Comparison of ENCODE assay signal across 14 cellular contexts in genomic region chr14:61358812-61359211, GRCh38. TPM values are rescaled to one million over a fixed set of nuclear protein-coding genes. Genes with fewer than 3 reads are reported as not detected.
DNase-seq lines count a peak whose midpoint lies in the region; ATAC-seq and TF ChIP-seq lines count a peak whose summit lies in the region.
"Had no signal": no experiment of that assay in that cellular context is flagged by ENCODE, and none has a peak within 500 bp of the region (broad histone marks: within the 10 kb centered on the region; RNA-seq: fewer than 3 reads in every experiment).

No MANE protein-coding gene starts in this region.

- H3K4me1 ChIP-seq in parathyroid adenoma, result peaks cover 6% of the 10 kb centered on the region
- no peaks in the 10 kb centered on the region for H3K4me1 ChIP-seq in body of pancreas
- peaks cover 39 to 55% (median 47%) of the 10 kb centered on the region in 4 donors for H3K4me1 ChIP-seq in upper lobe of left lung
- H3K4me1 ChIP-seq: tibial nerve had no signal

- WGBS in body of pancreas, 2 donors, result 74 to 81% methylated on average over 2 of the region's 2 CpGs
- WGBS in upper lobe of left lung, 2 donors, result 56 to 57% methylated on average over 2 of the region's 2 CpGs

- H3K4me1 Mint-ChIP-seq in activated CD4-positive, alpha-beta T cell treated with anti-CD3 and anti-CD28 coated beads, Interleukin-2, amount 10 ng/mL, durations not matched to agents 24 days and 14 days, result peaks cover 64% of the 10 kb centered on the region
- H3K4me1 Mint-ChIP-seq in activated naive CD8-positive, alpha-beta T cell treated with anti-CD3 and anti-CD28 coated beads, Interleukin-2, amount 50 U/mL, for 24 hours, result peaks cover 74% of the 10 kb centered on the region
- H3K4me1 Mint-ChIP-seq: memory B cell had no signal

- H3K27me3 ChIP-seq in parathyroid adenoma (ENCODE audit: control insufficient read depth, insufficient read depth, low read length) (no peaks in the 10 kb centered on the region), body of pancreas (no peaks in the 10 kb centered on the region), upper lobe of left lung (no peaks in the 10 kb centered on the region)
- H3K27me3 ChIP-seq: esophagus squamous epithelium, tibial nerve had no signal

- H3K27ac ChIP-seq in parathyroid adenoma (peak overlapping the region; percentile 11), body of pancreas (no peak overlapping the region), upper lobe of left lung (peak overlapping the region in 2 of 4 donors; percentile 36 to 82)
- H3K27ac ChIP-seq: tibial nerve had no signal

- peak overlapping the region; percentile 75 for H3K27ac Mint-ChIP-seq in activated CD4-positive, alpha-beta T cell treated with anti-CD3 and anti-CD28 coated beads, Interleukin-2, amount 10 ng/mL, durations not matched to agents 24 days and 14 days
- peak overlapping the region; percentile 89 for H3K27ac Mint-ChIP-seq in activated naive CD8-positive, alpha-beta T cell treated with anti-CD3 and anti-CD28 coated beads, Interleukin-2, amount 50 U/mL, for 24 hours
- H3K27ac Mint-ChIP-seq: memory B cell, nephron progenitor cell had no signal

- no peak for TF ChIP-seq EP300 in upper lobe of left lung (IDR thresholded peaks at IDR 0.05)

- H3K9me3 Mint-ChIP-seq in activated CD4-positive, alpha-beta T cell treated with anti-CD3 and anti-CD28 coated beads, Interleukin-2, amount 10 ng/mL, durations not matched to agents 24 days and 14 days, result no peaks in the 10 kb centered on the region
- no peaks in the 10 kb centered on the region for H3K9me3 Mint-ChIP-seq in activated naive CD8-positive, alpha-beta T cell treated with anti-CD3 and anti-CD28 coated beads, Interleukin-2, amount 50 U/mL, for 24 hours
- H3K9me3 Mint-ChIP-seq: memory B cell, nephron progenitor cell had no signal

- H3K79me2 ChIP-seq in parathyroid adenoma, result peaks cover 19% of the 10 kb centered on the region

- no peak for DNase-seq in activated CD4-positive, alpha-beta T cell treated with anti-CD3 and anti-CD28 coated beads, Interleukin-2, amount 10 ng/mL, durations not matched to agents 24 days and 14 days
- no peak for DNase-seq in activated CD4-positive, alpha-beta T cell treated with anti-CD3 and anti-CD28 coated beads, Interleukin-2, amount 50 U/mL, for 48 hours
- DNase-seq in HT1080 (ENCODE audit: low read depth) (peak; percentile 9), islet precursor cell (no peak), body of pancreas (no peak), upper lobe of left lung (no peak)
- no peak for DNase-seq in activated naive CD8-positive, alpha-beta T cell treated with anti-CD3 and anti-CD28 coated beads, Interleukin-2, amount 50 U/mL, for 24 hours
- DNase-seq: activated gamma-delta T cell treated with Interleukin-2 at 50 U/mL for 16 hours, esophagus squamous epithelium, NCI-H446, nephron progenitor cell had no signal

- no peak overlapping the region for H2AFZ ChIP-seq in parathyroid adenoma

- ATAC-seq in activated naive CD8-positive, alpha-beta T cell treated with anti-CD3 and anti-CD28 coated beads, Interleukin-2, amount 50 U/mL, for 24 hours, result peak; percentile 21
- no peak for ATAC-seq in body of pancreas
- no peak for ATAC-seq in upper lobe of left lung (ENCODE audit: low FRiP score in 2 of 2)

- no peaks in the 10 kb centered on the region for H3K27me3 Mint-ChIP-seq in activated CD4-positive, alpha-beta T cell treated with anti-CD3 and anti-CD28 coated beads, Interleukin-2, amount 10 ng/mL, durations not matched to agents 24 days and 14 days
- H3K27me3 Mint-ChIP-seq in activated naive CD8-positive, alpha-beta T cell treated with anti-CD3 and anti-CD28 coated beads, Interleukin-2, amount 50 U/mL, for 24 hours, result no peaks in the 10 kb centered on the region

- peaks cover 39% of the 10 kb centered on the region for H3K36me3 Mint-ChIP-seq in activated CD4-positive, alpha-beta T cell treated with anti-CD3 and anti-CD28 coated beads, Interleukin-2, amount 10 ng/mL, durations not matched to agents 24 days and 14 days (ENCODE audit: low read depth)
- H3K36me3 Mint-ChIP-seq in activated naive CD8-positive, alpha-beta T cell treated with anti-CD3 and anti-CD28 coated beads, Interleukin-2, amount 50 U/mL, for 24 hours (ENCODE audit: low read depth), result peaks cover 54% of the 10 kb centered on the region

- H3K4me3 ChIP-seq in parathyroid adenoma (ENCODE audit: low read depth, low read length) (no peak overlapping the region), body of pancreas (no peak overlapping the region), upper lobe of left lung (no peak overlapping the region)
- H3K4me3 ChIP-seq: esophagus squamous epithelium, tibial nerve had no signal

- intact Hi-C loops in activated CD4-positive, alpha-beta T cell treated with anti-CD3 and anti-CD28 coated beads, Interleukin-2, amount 10 ng/mL, durations not matched to agents 24 days and 14 days (cut with micrococcal nuclease), result loop anchor here (5.0 kb wide), 1 partner anchor 37 kb away; the partner anchor contains the start of gene PRKCH
- intact Hi-C loops in body of pancreas (cut with DNase I), result no loop called here

- no peak for TF ChIP-seq POLR2A in body of pancreas (IDR thresholded peaks at IDR 0.05)
- no peak for TF ChIP-seq POLR2A in upper lobe of left lung (IDR thresholded peaks at IDR 0.05)

- no peak overlapping the region for H3K4me2 ChIP-seq in parathyroid adenoma (ENCODE audit: low read length)

- H3K9me3 ChIP-seq in parathyroid adenoma (ENCODE audit: control insufficient read depth, low read length) (no peaks in the 10 kb centered on the region), body of pancreas (no peaks in the 10 kb centered on the region), upper lobe of left lung (no peaks in the 10 kb centered on the region)
- H3K9me3 ChIP-seq: esophagus squamous epithelium, tibial nerve had no signal

- no peak for TF ChIP-seq CTCF in parathyroid adenoma (IDR thresholded peaks at IDR 0.05)
- no peak for TF ChIP-seq CTCF in body of pancreas (IDR thresholded peaks at IDR 0.05)
- no peak for TF ChIP-seq CTCF in upper lobe of left lung (IDR thresholded peaks at IDR 0.05)

- peak overlapping the region; percentile 67 for H3K4me3 Mint-ChIP-seq in activated CD4-positive, alpha-beta T cell treated with anti-CD3 and anti-CD28 coated beads, Interleukin-2, amount 10 ng/mL, durations not matched to agents 24 days and 14 days
- no peak overlapping the region for H3K4me3 Mint-ChIP-seq in activated naive CD8-positive, alpha-beta T cell treated with anti-CD3 and anti-CD28 coated beads, Interleukin-2, amount 50 U/mL, for 24 hours
- H3K4me3 Mint-ChIP-seq: memory B cell, nephron progenitor cell had no signal

- H3K9ac ChIP-seq in parathyroid adenoma, result no peak overlapping the region

- H3K36me3 ChIP-seq in parathyroid adenoma (ENCODE audit: control insufficient read depth, insufficient read depth, low read length), result no peaks in the 10 kb centered on the region
- no peaks in the 10 kb centered on the region for H3K36me3 ChIP-seq in body of pancreas (replicated peaks in 1 of 2; ENCODE audit: insufficient read depth in 1 of 2, low read depth in 2 of 2)
- H3K36me3 ChIP-seq in upper lobe of left lung, result no peaks in the 10 kb centered on the region
- H3K36me3 ChIP-seq: esophagus squamous epithelium, tibial nerve had no signal

RNA-seq across cellular contexts. Expression of gene PRKCH, which starts 37.4 kb away (rescaled TPM):
- 108 and 118 TPM in 2 replicates for total RNA-seq in activated CD4-positive, alpha-beta T cell treated with anti-CD3 and anti-CD28 coated beads, Interleukin-2, amount 10 ng/mL, durations not matched to agents 24 days and 14 days
- total RNA-seq in HT1080 (2014; rRNA removed; shearing (Covaris generic)), result 5.2 and 7.4 TPM in 2 replicates
- 3.0 and 4.3 TPM in 2 replicates for polyA plus RNA-seq in HT1080 (2015; cell fraction: cytosol; rRNA removed)
- 3.7 and 5.8 TPM in 2 replicates for polyA plus RNA-seq in HT1080 (2015; cell fraction: nucleus; rRNA removed)
- total RNA-seq in body of pancreas (10 to 100 TPM; 18.2 to 82.4 TPM), upper lobe of left lung (100 to 1,000 TPM in 1 of 6 donors, 10 to 100 TPM in 5; 54.0 to 102 (median 76.6) TPM)
